Comparison of ENCODE assay signal across 8 cellular contexts in genomic region chr13:21079761-21080730, GRCh38. TPM values are rescaled to one million over a fixed set of nuclear protein-coding genes. Genes with fewer than 3 reads are reported as not detected.
DNase-seq lines count a peak whose midpoint lies in the region; FAIRE-seq and TF ChIP-seq lines count a peak whose summit lies in the region.

No MANE protein-coding gene starts in this region.

- H3K9me3 ChIP-seq in right atrium auricular region (no peaks in the 10 kb centered on the region), ovary (no peaks in the 10 kb centered on the region)

- TF ChIP-seq EP300 in ovary (IDR thresholded peaks at IDR 0.05): no peak

- peak overlapping the region in 1 of 2 donors; percentile 21 for H3K4me3 ChIP-seq in right atrium auricular region
- no peak overlapping the region for H3K4me3 ChIP-seq in ovary

- no peak for TF ChIP-seq POLR2A in ovary (IDR thresholded peaks at IDR 0.05)

- H3K27me3 ChIP-seq in right atrium auricular region (no peaks in the 10 kb centered on the region), ovary (no peaks in the 10 kb centered on the region)

- WGBS in ovary, 3 donors: 40 to 56% (median 41%) methylated on average over 16 of the region's 16 CpGs

- DNase-seq in HS-27A (ENCODE audit: low read depth): peak; percentile 89
- peak; percentile 59 to 72 for DNase-seq in SW 1271 (lab: John Stamatoyannopoulos, UW)
- DNase-seq in right atrium auricular region (ENCODE audit: low spot score): peak; percentile 73
- peak; percentile 77 for DNase-seq in stromal cell of bone marrow (ENCODE audit: low read depth)
- DNase-seq in NCI-H526 treated with DMSO at 0.1 percent for 48 hours (lab: John Stamatoyannopoulos, UW): no peak
- DNase-seq in GM19239 (ENCODE audit: insufficient read length, low spot score): no peak
- DNase-seq in NCI-H774 (lab: John Stamatoyannopoulos, UW): no peak
- no peak for DNase-seq in ovary

- H3K36me3 ChIP-seq in right atrium auricular region: no peaks in the 10 kb centered on the region
- H3K36me3 ChIP-seq in ovary: no peaks in the 10 kb centered on the region

- FAIRE-seq in GM19239 (lab: Jason Lieb, UNC): no peak

- peaks cover 0 to 24% of the 10 kb centered on the region in 2 donors for H3K4me1 ChIP-seq in right atrium auricular region
- no peaks in the 10 kb centered on the region for H3K4me1 ChIP-seq in ovary (ENCODE audit: insufficient read depth)

- TF ChIP-seq CTCF in right atrium auricular region (IDR thresholded peaks at IDR 0.05) (no peak), ovary (IDR thresholded peaks at IDR 0.05) (no peak)

- intact Hi-C loops in ovary (cut with DNase I): no loop called here

- H3K27ac ChIP-seq in right atrium auricular region (peak overlapping the region; percentile 13 to 75), ovary (no peak overlapping the region)

RNA-seq across cellular contexts. Expression of gene LATS2, which starts 18.7 kb away (rescaled TPM):
- total RNA-seq in right atrium auricular region (10 to 100 TPM; 20.9 to 33.3 TPM), ovary (10 to 100 TPM; 17.2 to 41.9 (median 24.2) TPM)
- polyA plus RNA-seq in ovary: 10 to 100 TPM; 12.5 to 19.1 TPM

RNA-seq across cellular contexts. Expression of gene SAP18, which starts 59.9 kb away (rescaled TPM):
- total RNA-seq in right atrium auricular region (10 to 100 TPM; 57.5 to 74.8 TPM), ovary (100 to 1,000 TPM in 5 of 7 donors, 10 to 100 TPM in 2; 33.4 to 204 (median 165) TPM)
- polyA plus RNA-seq in ovary: 100 to 1,000 TPM in 1 of 2 donors, 10 to 100 TPM in 1; 55.3 to 235 TPM

Comparison
In these comparisons a context has a peak if more than half of its experiments do, and no peak if none do; other contexts are left out.
1. DNase-seq: peak in HS-27A (single experiment), SW 1271 (2 of 2), right atrium auricular region (single experiment) and stromal cell of bone marrow (single experiment); none in NCI-H526 treated with DMSO at 0.1 percent for 48 hours (single experiment), GM19239 (single experiment), NCI-H774 (single experiment) and ovary (0 of 5).
2. H3K27ac ChIP-seq: peak in right atrium auricular region (2 of 2); none in ovary (0 of 2).